1 cellular context compared by ENCODE assay signal in genomic region chr17:43171761-43172487, GRCh38.
A peak's percentile ranks its signal among the peaks of the same experiment; 100 is the strongest.
TF ChIP-seq lines count a peak whose summit lies in the region.

No MANE protein-coding gene starts in this region.

TF ChIP-seq in GM12878, 131 proteins besides CTCF, POLR2A, EP300 and RAD21:
- TF ChIP-seq RELB (IDR thresholded peaks at IDR 0.05; ENCODE audit: low read depth), result no peak
- no peak for TF ChIP-seq RB1 (IDR thresholded peaks at IDR 0.05; ENCODE audit: borderline replicate concordance)
- TF ChIP-seq IKZF2 (IDR thresholded peaks at IDR 0.05), result peak; percentile 31 to 32; a peak in 3 of 4 replicates
- TF ChIP-seq SIX5 (IDR thresholded peaks at IDR 0.05; ENCODE audit: low read depth, low read length, severe bottlenecking), result no peak
- 0 out of 2 replicates have a peak, but pooled peaks have one; percentile 48 for TF ChIP-seq CHD1 (IDR thresholded peaks at IDR 0.05; ENCODE audit: low read depth, low read length)
- TF ChIP-seq, protein P1, sequence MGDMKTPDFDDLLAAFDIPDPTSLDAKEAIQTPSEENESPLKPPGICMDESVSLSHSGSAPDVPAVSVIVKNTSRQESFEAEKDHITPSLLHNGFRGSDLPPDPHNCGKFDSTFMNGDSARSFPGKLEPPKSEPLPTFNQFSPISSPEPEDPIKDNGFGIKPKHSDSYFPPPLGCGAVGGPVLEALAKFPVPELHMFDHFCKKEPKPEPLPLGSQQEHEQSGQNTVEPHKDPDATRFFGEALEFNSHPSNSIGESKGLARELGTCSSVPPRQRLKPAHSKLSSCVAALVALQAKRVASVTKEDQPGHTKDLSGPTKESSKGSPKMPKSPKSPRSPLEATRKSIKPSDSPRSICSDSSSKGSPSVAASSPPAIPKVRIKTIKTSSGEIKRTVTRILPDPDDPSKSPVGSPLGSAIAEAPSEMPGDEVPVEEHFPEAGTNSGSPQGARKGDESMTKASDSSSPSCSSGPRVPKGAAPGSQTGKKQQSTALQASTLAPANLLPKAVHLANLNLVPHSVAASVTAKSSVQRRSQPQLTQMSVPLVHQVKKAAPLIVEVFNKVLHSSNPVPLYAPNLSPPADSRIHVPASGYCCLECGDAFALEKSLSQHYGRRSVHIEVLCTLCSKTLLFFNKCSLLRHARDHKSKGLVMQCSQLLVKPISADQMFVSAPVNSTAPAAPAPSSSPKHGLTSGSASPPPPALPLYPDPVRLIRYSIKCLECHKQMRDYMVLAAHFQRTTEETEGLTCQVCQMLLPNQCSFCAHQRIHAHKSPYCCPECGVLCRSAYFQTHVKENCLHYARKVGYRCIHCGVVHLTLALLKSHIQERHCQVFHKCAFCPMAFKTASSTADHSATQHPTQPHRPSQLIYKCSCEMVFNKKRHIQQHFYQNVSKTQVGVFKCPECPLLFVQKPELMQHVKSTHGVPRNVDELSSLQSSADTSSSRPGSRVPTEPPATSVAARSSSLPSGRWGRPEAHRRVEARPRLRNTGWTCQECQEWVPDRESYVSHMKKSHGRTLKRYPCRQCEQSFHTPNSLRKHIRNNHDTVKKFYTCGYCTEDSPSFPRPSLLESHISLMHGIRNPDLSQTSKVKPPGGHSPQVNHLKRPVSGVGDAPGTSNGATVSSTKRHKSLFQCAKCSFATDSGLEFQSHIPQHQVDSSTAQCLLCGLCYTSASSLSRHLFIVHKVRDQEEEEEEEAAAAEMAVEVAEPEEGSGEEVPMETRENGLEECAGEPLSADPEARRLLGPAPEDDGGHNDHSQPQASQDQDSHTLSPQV (IDR thresholded peaks at IDR 0.05), result no peak
- TF ChIP-seq ASH2L (IDR thresholded peaks at IDR 0.05; ENCODE audit: borderline replicate concordance, low read depth), result no peak
- TF ChIP-seq TCF3 (IDR thresholded peaks at IDR 0.05; ENCODE audit: borderline replicate concordance, insufficient read depth, low read depth, low read length), result no peak
- TF ChIP-seq ATF3 (IDR thresholded peaks at IDR 0.05; ENCODE audit: borderline replicate concordance, extremely low read depth, low read depth, low read length), result no peak
- no peak for TF ChIP-seq PAX5 (IDR thresholded peaks at IDR 0.05; ENCODE audit: borderline replicate concordance, low read depth, low read length)
- 0 out of 2 replicates have a peak, but pooled peaks have one; percentile 15 for TF ChIP-seq IRF4 (IDR thresholded peaks at IDR 0.05; ENCODE audit: low read depth, low read length)
- TF ChIP-seq SPI1 (IDR thresholded peaks at IDR 0.05; ENCODE audit: borderline replicate concordance, insufficient read depth, low read depth, low read length), result peak; percentile 90
TF ChIP-seq in GM12878: peak in this region for 4.
